In the genomic region with DNA sequence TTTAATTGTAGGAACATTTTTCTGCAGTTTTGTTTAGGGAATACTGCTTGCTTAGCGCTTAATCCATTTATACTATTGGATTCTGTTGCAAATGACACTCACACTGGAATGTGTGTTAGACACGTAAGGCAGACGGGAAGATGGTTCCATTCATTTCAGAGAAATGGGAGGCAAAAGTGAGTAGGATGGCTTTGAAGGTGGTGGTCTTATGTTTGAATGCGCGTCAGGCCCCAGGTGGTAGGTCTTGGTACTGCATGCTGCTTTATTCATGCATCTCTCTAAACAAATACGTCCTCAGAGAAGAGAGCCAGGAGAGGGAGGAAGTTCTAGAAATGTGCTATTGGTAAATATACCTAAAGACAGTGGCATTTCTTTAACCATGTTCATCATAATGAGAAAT, we compare ENCODE assay signal across 9 cellular contexts.
DNase-seq lines count a peak whose midpoint lies in the region; ATAC-seq and TF ChIP-seq lines count a peak whose summit lies in the region.
"Had no signal": no experiment of that assay in that cellular context is flagged by ENCODE, and none has a peak within 500 bp of the region (broad histone marks: within the 10 kb centered on the region; RNA-seq: fewer than 3 reads in every experiment).

No MANE protein-coding gene starts in this region.

- H3K27ac Mint-ChIP-seq in natural killer cell treated with Interleukin-12 subunit alpha and Interleukin-12 subunit beta and Interleukin-15 and Interleukin-18, amount 100 ng/mL, for 72 hours = no peak overlapping the region
- H3K27ac Mint-ChIP-seq: immature natural killer cell had no signal

- POLR2A ChIA-PET in Panc1 (lab: Charles Lee) = no interaction called here

- TF ChIP-seq CTCF in Panc1 (IDR thresholded peaks at IDR 0.05) (peak; percentile 58), fibroblast of villous mesenchyme (IDR thresholded peaks at IDR 0.05; ENCODE audit: insufficient read depth, low read depth, low read length) (peak; percentile 30)

- in situ Hi-C loops in Panc1 (cut with HindIII; ENCODE audit: low pct_unique_long_range_greater_than_20kb, low sequenced_read_pairs) = no loop called here

- no peak overlapping the region for H3K4me3 Mint-ChIP-seq in natural killer cell treated with Interleukin-12 subunit alpha and Interleukin-12 subunit beta and Interleukin-15 and Interleukin-18, amount 100 ng/mL, for 72 hours
- H3K4me3 Mint-ChIP-seq: immature natural killer cell had no signal

- H3K4me3 ChIP-seq in Panc1 (ENCODE audit: low read depth in 2 of 2, low read length in 2 of 2) = no peak overlapping the region
- H3K4me3 ChIP-seq in fibroblast of villous mesenchyme (ENCODE audit: low read depth, low read length) = no peak overlapping the region

- intact Hi-C loops in Panc1 (cut with micrococcal nuclease; ENCODE audit: unreplicated experiment) = no loop called here

- no peaks in the 10 kb centered on the region for H3K4me1 ChIP-seq in Panc1 (ENCODE audit: control insufficient read depth, insufficient read depth, low read length)

- no peaks in the 10 kb centered on the region for H3K27me3 Mint-ChIP-seq in natural killer cell treated with Interleukin-12 subunit alpha and Interleukin-12 subunit beta and Interleukin-15 and Interleukin-18, amount 100 ng/mL, for 72 hours

- no peaks in the 10 kb centered on the region for H3K4me1 Mint-ChIP-seq in natural killer cell treated with Interleukin-12 subunit alpha and Interleukin-12 subunit beta and Interleukin-15 and Interleukin-18, amount 100 ng/mL, for 72 hours (ENCODE audit: low read depth in 2 of 2)
- H3K4me1 Mint-ChIP-seq: immature natural killer cell had no signal

- peaks cover 8% of the 10 kb centered on the region for H3K36me3 Mint-ChIP-seq in natural killer cell treated with Interleukin-12 subunit alpha and Interleukin-12 subunit beta and Interleukin-15 and Interleukin-18, amount 100 ng/mL, for 72 hours
- H3K36me3 Mint-ChIP-seq: immature natural killer cell had no signal

- no TSS peak for BruUV-seq in Panc1 (replicated peaks; lab: Mats Ljungman, UMichigan)

- H3K9me3 ChIP-seq in Panc1 (ENCODE audit: control insufficient read depth, insufficient read depth, low read depth, low read length) = no peaks in the 10 kb centered on the region

- H3K27me3 ChIP-seq in Panc1 (ENCODE audit: control insufficient read depth, insufficient read depth, low read length) = no peaks in the 10 kb centered on the region

- no peaks in the 10 kb centered on the region for H3K36me3 ChIP-seq in Panc1 (ENCODE audit: control insufficient read depth, insufficient read depth, low read length)

- ATAC-seq in Panc1 (no peak), GM21529 (IDR thresholded peaks at IDR 0.05; ENCODE audit: unreplicated experiment) (no peak), GM19351 (IDR thresholded peaks at IDR 0.05; ENCODE audit: unreplicated experiment) (no peak)
- ATAC-seq in natural killer cell treated with Interleukin-12 subunit alpha and Interleukin-12 subunit beta and Interleukin-15 and Interleukin-18, amount 100 ng/mL, for 72 hours = no peak

- CTCF ChIA-PET in Panc1 (lab: Charles Lee) = no interaction called here

- no peak overlapping the region for H3K27ac ChIP-seq in Panc1 (ENCODE audit: low read length)

- peaks cover 7% of the 10 kb centered on the region for H3K9me3 Mint-ChIP-seq in natural killer cell treated with Interleukin-12 subunit alpha and Interleukin-12 subunit beta and Interleukin-15 and Interleukin-18, amount 100 ng/mL, for 72 hours

- DNase-seq in A172 (ENCODE audit: low spot score) (peak; percentile 4), ELR (ENCODE audit: low read depth) (peak; percentile 18), Panc1 (ENCODE audit: low read depth, low spot score) (no peak), fibroblast of villous mesenchyme (ENCODE audit: low read depth) (no peak), NCI-H748 treated with DMSO at 0.1 percent for 48 hours (lab: John Stamatoyannopoulos, UW) (no peak)
- DNase-seq in natural killer cell treated with Interleukin-12 subunit alpha and Interleukin-12 subunit beta and Interleukin-15 and Interleukin-18, amount 100 ng/mL, for 72 hours (ENCODE audit: low spot score) = no peak
- DNase-seq: immature natural killer cell had no signal

Comparison
In these comparisons a context has a peak if more than half of its experiments do, and no peak if none do; other contexts are left out.
1. DNase-seq: peak in A172 (single experiment) and ELR (single experiment); none in Panc1 (single experiment), fibroblast of villous mesenchyme (single experiment), NCI-H748 treated with DMSO at 0.1 percent for 48 hours (single experiment) and natural killer cell treated with Interleukin-12 subunit alpha and Interleukin-12 subunit beta and Interleukin-15 and Interleukin-18, amount 100 ng/mL, for 72 hours (single experiment).